Comparison of ENCODE assay signal across 15 cellular contexts in genomic region chr10:70585555-70586243, GRCh38. TPM values are rescaled to one million over a fixed set of nuclear protein-coding genes. Genes with fewer than 3 reads are reported as not detected.
DNase-seq lines count a peak whose midpoint lies in the region; ATAC-seq, FAIRE-seq and TF ChIP-seq lines count a peak whose summit lies in the region.
"Had no signal": no experiment of that assay in that cellular context is flagged by ENCODE, and none has a peak within 500 bp of the region (broad histone marks: within the 10 kb centered on the region; RNA-seq: fewer than 3 reads in every experiment).

No MANE protein-coding gene starts in this region.

- H3K27ac ChIP-seq in HEK293 (ENCODE audit: extremely low read depth, low read depth, low read length) (no peak overlapping the region), GM12878 (ENCODE audit: control insufficient read depth, insufficient read depth) (no peak overlapping the region), psoas muscle (no peak overlapping the region)
- H3K27ac ChIP-seq: epithelial cell of prostate had no signal

- no peak for TF ChIP-seq CTCF in activated CD8-positive, alpha-beta T cell treated with anti-CD3 and anti-CD28 coated beads for 36 hours (IDR thresholded peaks at IDR 0.05)
- no peak for TF ChIP-seq CTCF in HEK293 (tag by site-specific recombination; IDR thresholded peaks at IDR 0.05)
- TF ChIP-seq CTCF in GM12878 (IDR thresholded peaks at IDR 0.05 in 2 of 3, conservative IDR thresholded peaks at IDR 0.05 in 1 of 3; ENCODE audit: control insufficient read depth in 2 of 3, extremely low read depth in 1 of 3, insufficient read depth in 1 of 3, low read depth in 3 of 3, low read length in 3 of 3) = no peak
- no peak for TF ChIP-seq CTCF in psoas muscle (IDR thresholded peaks at IDR 0.05)

- H2AFZ ChIP-seq in GM12878 (ENCODE audit: control insufficient read depth, low read depth, low read length) = no peak overlapping the region

- H3K4me2 ChIP-seq in GM12878 (ENCODE audit: control insufficient read depth, insufficient read depth) = no peak overlapping the region

- H3K27me3 ChIP-seq in GM12878 (replicated peaks in 1 of 2; ENCODE audit: control insufficient read depth in 2 of 2, insufficient read depth in 2 of 2, low read length in 1 of 2) (no peaks in the 10 kb centered on the region), psoas muscle (ENCODE audit: insufficient read depth in 3 of 3, low read length in 2 of 3) (no peaks in the 10 kb centered on the region)

- in situ Hi-C loops in GM12878 (cut with MboI) = no loop called here

- no peaks in the 10 kb centered on the region for H3K27me3 Mint-ChIP-seq in activated CD8-positive, alpha-beta T cell treated with anti-CD3 and anti-CD28 coated beads for 36 hours
- H3K27me3 Mint-ChIP-seq in activated CD8-positive, alpha-beta T cell treated with anti-CD3 and anti-CD28 coated beads, Interleukin-2, amount 10 ng/mL, durations not matched to agents 7 days and 5 days (ENCODE audit: low read depth) = peaks cover 7% of the 10 kb centered on the region

- no peak for FAIRE-seq in GM12878 (lab: Jason Lieb, UNC)

- H3K79me2 ChIP-seq in GM12878 (ENCODE audit: control insufficient read depth, insufficient read depth, low read length) = no peaks in the 10 kb centered on the region

- H3K4me3 Mint-ChIP-seq in activated CD8-positive, alpha-beta T cell treated with anti-CD3 and anti-CD28 coated beads for 36 hours = no peak overlapping the region
- H3K4me3 Mint-ChIP-seq in activated CD8-positive, alpha-beta T cell treated with anti-CD3 and anti-CD28 coated beads, Interleukin-2, amount 10 ng/mL, durations not matched to agents 7 days and 5 days = no peak overlapping the region
- H3K4me3 Mint-ChIP-seq in stimulated activated effector memory CD8-positive, alpha-beta T cell treated with anti-CD3 and anti-CD28 coated beads, Interleukin-12 subunit alpha, Interleukin-12 subunit beta, amount 100 ng/mL, for 72 hours = no peak overlapping the region
- H3K4me3 Mint-ChIP-seq: neural crest cell had no signal

- no peak for TF ChIP-seq EP300 in GM12878 (IDR thresholded peaks at IDR 0.05; ENCODE audit: borderline replicate concordance in 1 of 2, control insufficient read depth in 1 of 2, low read depth in 2 of 2, low read length in 2 of 2)

- H4K20me1 ChIP-seq in GM12878 (ENCODE audit: control insufficient read depth, insufficient read depth) = no peaks in the 10 kb centered on the region

- H3K4me1 ChIP-seq in HEK293 (ENCODE audit: control insufficient read depth, insufficient read depth, low read length) (peaks cover 11% of the 10 kb centered on the region), GM12878 (ENCODE audit: control insufficient read depth, insufficient read depth, low read length) (peaks cover 32% of the 10 kb centered on the region), psoas muscle (no peaks in the 10 kb centered on the region)
- H3K4me1 ChIP-seq: Caco-2 had no signal

- no peaks in the 10 kb centered on the region for H3K9me3 Mint-ChIP-seq in activated CD8-positive, alpha-beta T cell treated with anti-CD3 and anti-CD28 coated beads for 36 hours
- H3K9me3 Mint-ChIP-seq in activated CD8-positive, alpha-beta T cell treated with anti-CD3 and anti-CD28 coated beads, Interleukin-2, amount 10 ng/mL, durations not matched to agents 7 days and 5 days (ENCODE audit: insufficient read depth) = peaks cover 5% of the 10 kb centered on the region
- H3K9me3 Mint-ChIP-seq in stimulated activated effector memory CD8-positive, alpha-beta T cell treated with anti-CD3 and anti-CD28 coated beads, Interleukin-12 subunit alpha, Interleukin-12 subunit beta, amount 100 ng/mL, for 72 hours = no peaks in the 10 kb centered on the region
- H3K9me3 Mint-ChIP-seq: neural crest cell had no signal

- peak; percentile 43 for ATAC-seq in activated CD8-positive, alpha-beta T cell treated with anti-CD3 and anti-CD28 coated beads for 36 hours
- ATAC-seq in activated CD8-positive, alpha-beta T cell treated with anti-CD3 and anti-CD28 coated beads, Interleukin-2, amount 10 ng/mL, durations not matched to agents 7 days and 5 days = no peak
- ATAC-seq in GM12878 = no peak
- ATAC-seq in stimulated activated effector memory CD8-positive, alpha-beta T cell treated with anti-CD3 and anti-CD28 coated beads, Interleukin-12 subunit alpha, Interleukin-12 subunit beta, amount 100 ng/mL, for 72 hours = no peak
- ATAC-seq in psoas muscle = no peak

- peaks cover 53% of the 10 kb centered on the region for H3K4me1 Mint-ChIP-seq in activated CD8-positive, alpha-beta T cell treated with anti-CD3 and anti-CD28 coated beads for 36 hours (ENCODE audit: low read depth)
- peaks cover 25% of the 10 kb centered on the region for H3K4me1 Mint-ChIP-seq in activated CD8-positive, alpha-beta T cell treated with anti-CD3 and anti-CD28 coated beads, Interleukin-2, amount 10 ng/mL, durations not matched to agents 7 days and 5 days (ENCODE audit: low read depth)
- peaks cover 58% of the 10 kb centered on the region for H3K4me1 Mint-ChIP-seq in stimulated activated effector memory CD8-positive, alpha-beta T cell treated with anti-CD3 and anti-CD28 coated beads, Interleukin-12 subunit alpha, Interleukin-12 subunit beta, amount 100 ng/mL, for 72 hours

- RAD21 ChIA-PET in GM12878 (lab: Charles Lee; ENCODE audit: unreplicated experiment) = interaction anchor here (0.5 to 4.9 kb wide), 5 partner anchors 9 to 71 kb away, joined by 3 to 35 read pairs (median 4); no protein-coding TSS in a partner anchor

- POLR2A ChIA-PET in activated CD8-positive, alpha-beta T cell treated with anti-CD3 and anti-CD28 coated beads for 36 hours (lab: Charles Lee) = interaction anchor here (1.1 to 2.3 kb wide), 3 partner anchors 10 to 18 kb away, joined by 3 to 10 read pairs (median 6); no protein-coding TSS in a partner anchor
- POLR2A ChIA-PET in activated CD8-positive, alpha-beta T cell treated with anti-CD3 and anti-CD28 coated beads, Interleukin-2, amount 10 ng/mL, durations not matched to agents 7 days and 5 days (lab: Charles Lee) = interaction anchor here (0.7 kb wide), 1 partner anchor 16 kb away, joined by 3 read pairs; the partner anchor contains the start of gene PRF1
- POLR2A ChIA-PET in HEK293 (lab: Yijun Ruan, JAX) = interaction anchor here (0.9 to 2.1 kb wide), 2 partner anchors 10 to 15 kb away, joined by 4 to 8 read pairs; no protein-coding TSS in a partner anchor
- POLR2A ChIA-PET in GM12878 (lab: Charles Lee) = interaction anchor here (3.4 to 4.6 kb wide), 2 partner anchors 7 to 10 kb away, joined by 12 to 23 read pairs; no protein-coding TSS in a partner anchor

- no TSS peak for BruUV-seq in GM12878 (replicated peaks; lab: Mats Ljungman, UMichigan)

- no peak for TF ChIP-seq POLR2A in GM12878 (IDR thresholded peaks at IDR 0.05; ENCODE audit: low read depth, low read length)

- DNase-seq in activated CD8-positive, alpha-beta T cell treated with anti-CD3 and anti-CD28 coated beads for 36 hours = peak; percentile 47
- no peak for DNase-seq in activated CD8-positive, alpha-beta T cell treated with anti-CD3 and anti-CD28 coated beads, Interleukin-2, amount 10 ng/mL, durations not matched to agents 7 days and 5 days
- DNase-seq in GM12878 (ENCODE audit: low read depth, low spot score) = no peak
- no peak for DNase-seq in stimulated activated effector memory CD8-positive, alpha-beta T cell treated with anti-CD3 and anti-CD28 coated beads, Interleukin-12 subunit alpha, Interleukin-12 subunit beta, amount 100 ng/mL, for 72 hours (ENCODE audit: low spot score in 2 of 2)
- no peak for DNase-seq in psoas muscle
- no peak for DNase-seq in stimulated activated CD4-positive, alpha-beta T cell treated with anti-CD3 and anti-CD28 coated beads, Interleukin-2, amount 100 ng/mL, for 24 hours
- DNase-seq in stimulated activated CD4-positive, alpha-beta T cell treated with anti-CD3 and anti-CD28 coated beads, Interleukin-15, amount 100 ng/mL, for 24 hours = no peak
- DNase-seq: activated gamma-delta T cell, mammary epithelial cell had no signal

- H3K36me3 ChIP-seq in HEK293 (ENCODE audit: control insufficient read depth in 2 of 2, insufficient read depth in 1 of 2, low read length in 2 of 2) (no peaks in the 10 kb centered on the region), GM12878 (ENCODE audit: control insufficient read depth in 2 of 2, insufficient read depth in 2 of 2, low read length in 1 of 2) (no peaks in the 10 kb centered on the region), psoas muscle (ENCODE audit: insufficient read depth in 1 of 2, low read depth in 1 of 2) (no peaks in the 10 kb centered on the region)

- 71% methylated on average over 8 of the region's 8 CpGs for WGBS in GM12878 (ENCODE audit: insufficient coverage, insufficient replicate concordance, low lambda C conversion rate, missing lambda C conversion rate)
- WGBS in psoas muscle, 3 donors = 70 to 77% (median 75%) methylated on average over 8 of the region's 8 CpGs

- H3K9me3 ChIP-seq in HEK293 (ENCODE audit: control insufficient read depth, insufficient read depth, low read depth, low read length) (no peaks in the 10 kb centered on the region), GM12878 (replicated peaks; ENCODE audit: control insufficient read depth, insufficient read depth, low read length) (no peaks in the 10 kb centered on the region), psoas muscle (no peaks in the 10 kb centered on the region)
- H3K9me3 ChIP-seq: Caco-2 had no signal

- TF ChIP-seq RAD21 in GM12878 (IDR thresholded peaks at IDR 0.05; ENCODE audit: insufficient read depth, low read depth, low read length) = no peak

- H3K4me3 ChIP-seq in HEK293 (ENCODE audit: low read depth, low read length) = no peak overlapping the region
- H3K4me3 ChIP-seq in GM12878 = no peak overlapping the region
- no peak overlapping the region for H3K4me3 ChIP-seq in psoas muscle

- peak overlapping the region; percentile 85 for H3K27ac Mint-ChIP-seq in activated CD8-positive, alpha-beta T cell treated with anti-CD3 and anti-CD28 coated beads for 36 hours
- no peak overlapping the region for H3K27ac Mint-ChIP-seq in activated CD8-positive, alpha-beta T cell treated with anti-CD3 and anti-CD28 coated beads, Interleukin-2, amount 10 ng/mL, durations not matched to agents 7 days and 5 days
- peak overlapping the region; percentile 87 for H3K27ac Mint-ChIP-seq in stimulated activated effector memory CD8-positive, alpha-beta T cell treated with anti-CD3 and anti-CD28 coated beads, Interleukin-12 subunit alpha, Interleukin-12 subunit beta, amount 100 ng/mL, for 72 hours

- CTCF ChIA-PET in activated CD8-positive, alpha-beta T cell treated with anti-CD3 and anti-CD28 coated beads for 36 hours (lab: Charles Lee) = interaction anchor here (1.4 to 1.5 kb wide), 2 partner anchors 27 to 34 kb away, joined by 3 to 6 read pairs; no protein-coding TSS in a partner anchor
- CTCF ChIA-PET in activated CD8-positive, alpha-beta T cell treated with anti-CD3 and anti-CD28 coated beads, Interleukin-2, amount 10 ng/mL, durations not matched to agents 7 days and 5 days (lab: Charles Lee) = interaction anchor here (1.0 to 4.4 kb wide), 3 partner anchors 20 to 173 kb away, joined by 3 to 20 read pairs (median 5); no protein-coding TSS in a partner anchor
- CTCF ChIA-PET in HEK293 (lab: Yijun Ruan, JAX) = interaction anchor here (0.6 to 1.8 kb wide), 6 partner anchors 9 to 1634 kb away, joined by 3 to 8 read pairs (median 4); no protein-coding TSS in a partner anchor
- CTCF ChIA-PET in GM12878 (lab: Yijun Ruan, JAX) = interaction anchor here (0.7 to 1.0 kb wide), 2 partner anchors 8 to 470 kb away, joined by 3 read pairs; no protein-coding TSS in a partner anchor

- H3K36me3 Mint-ChIP-seq in activated CD8-positive, alpha-beta T cell treated with anti-CD3 and anti-CD28 coated beads for 36 hours (ENCODE audit: low read depth) = no peaks in the 10 kb centered on the region
- peaks cover 2% of the 10 kb centered on the region for H3K36me3 Mint-ChIP-seq in activated CD8-positive, alpha-beta T cell treated with anti-CD3 and anti-CD28 coated beads, Interleukin-2, amount 10 ng/mL, durations not matched to agents 7 days and 5 days (ENCODE audit: low read depth)
- H3K36me3 Mint-ChIP-seq in stimulated activated effector memory CD8-positive, alpha-beta T cell treated with anti-CD3 and anti-CD28 coated beads, Interleukin-12 subunit alpha, Interleukin-12 subunit beta, amount 100 ng/mL, for 72 hours = no peaks in the 10 kb centered on the region

- SMC1A ChIA-PET in GM12878 (lab: Charles Lee; ENCODE audit: uncharacterized antibody, unreplicated experiment) = interaction anchor here (0.7 to 6.6 kb wide), 5 partner anchors 7 to 96 kb away, joined by 3 to 46 read pairs (median 7); no protein-coding TSS in a partner anchor

- H3K9ac ChIP-seq in GM12878 (ENCODE audit: control insufficient read depth, insufficient read depth, low read length) = no peak overlapping the region

- intact Hi-C loops in activated CD8-positive, alpha-beta T cell treated with anti-CD3 and anti-CD28 coated beads for 36 hours (cut with micrococcal nuclease) = no loop called here
- intact Hi-C loops in GM12878 (cut with micrococcal nuclease; ENCODE audit: unreplicated experiment) (no loop called here), psoas muscle (cut with DNase I) (no loop called here)

RNA-seq across cellular contexts. Expression of gene PRF1, which starts 16.8 kb away (rescaled TPM):
- 100 to 1,000 TPM; 107 to 113 TPM for total RNA-seq in activated CD8-positive, alpha-beta T cell treated with anti-CD3 and anti-CD28 coated beads for 36 hours
- 100 to 1,000 TPM; 265 to 272 TPM for total RNA-seq in activated CD8-positive, alpha-beta T cell treated with anti-CD3 and anti-CD28 coated beads, Interleukin-2, amount 10 ng/mL, durations not matched to agents 7 days and 5 days
- total RNA-seq in GM12878 (2013; cell fraction: nucleolus; rRNA removed) = 13.7 and 18.8 TPM in 2 replicates
- total RNA-seq in GM12878 (2014; rRNA removed) (1.1 and 1.9 TPM in 2 replicates), GM12878 (2014; rRNA removed; fragmentation: Illumina TruSeq; extraction: Trizol) (1.1 and 1.4 TPM in 2 replicates), GM12878 (2021) (1.5 and 1.8 TPM in 2 replicates), psoas muscle (1 to 10 TPM; 1.6 to 3.4 (median 1.8) TPM)
- polyA plus RNA-seq in GM12878 (2011; ENCODE audit: low read depth) = 1.3 TPM
- polyA plus RNA-seq in GM12878 (2011; rRNA removed) (5.5 and 15.7 TPM in 2 replicates), GM12878 (2014; fragmentation: Illumina TruSeq; extraction: Trizol) (0.84 and 2.6 TPM in 2 replicates), GM12878 (2014; fragmentation: Nextera tagmentation; extraction: Ambion mirVana) (1 to 10 TPM; 1.7 to 1.9 TPM), GM12878 (2014; rRNA removed) (0.97 and 1.3 TPM in 2 replicates), GM12878 (2016; fragmentation: Nextera tagmentation; extraction: Ambion mirVana) (under 1 TPM; 0.88 to 1.00 TPM), psoas muscle (under 1 TPM; 0.33 to 0.72 (median 0.43) TPM)
- 22.9 and 31.0 TPM in 2 replicates for polyA plus RNA-seq in GM12878 (2011; cell fraction: cytosol; rRNA removed)
- 9.8 and 13.4 TPM in 2 replicates for polyA plus RNA-seq in GM12878 (2011; cell fraction: nucleus; rRNA removed)
- polyA plus RNA-seq in GM12878 (2012) = 1.2 and 1.3 TPM in 2 replicates
- polyA minus RNA-seq in GM12878 (2011; rRNA and poly(A)+ RNA removed) = 24.3 and 26.7 TPM in 2 replicates
- 9.3 and 10.8 TPM in 2 replicates for polyA minus RNA-seq in GM12878 (2011; cell fraction: cytosol; rRNA and poly(A)+ RNA removed)
- polyA minus RNA-seq in GM12878 (2011; cell fraction: nucleus; rRNA and poly(A)+ RNA removed) = 5.0 and 7.0 TPM in 2 replicates
- total RNA-seq: G401, glomerular endothelial cell, mammary epithelial cell, neural crest cell had no signal

Comparison
In these comparisons a context has a peak if more than half of its experiments do, and no peak if none do; other contexts are left out.
1. RNA of gene PRF1, which starts 16.8 kb away (total RNA-seq): 265 to 272 TPM in activated CD8-positive, alpha-beta T cell treated with anti-CD3 and anti-CD28 coated beads, Interleukin-2, amount 10 ng/mL, durations not matched to agents 7 days and 5 days and 107 to 113 TPM in activated CD8-positive, alpha-beta T cell treated with anti-CD3 and anti-CD28 coated beads for 36 hours; 1.6 to 3.4 TPM in psoas muscle and 1.1 to 18.8 TPM in GM12878; every median in the first group is over 4 times any median in the second.